Comparison of ENCODE assay signal across 8 cellular contexts in genomic region chr6:11251553-11252358, GRCh38. TPM values are rescaled to one million over a fixed set of nuclear protein-coding genes. Genes with fewer than 3 reads are reported as not detected.
DNase-seq lines count a peak whose midpoint lies in the region; TF ChIP-seq lines count a peak whose summit lies in the region.

No MANE protein-coding gene starts in this region.

- H3K9me3 ChIP-seq in breast epithelium = no peaks in the 10 kb centered on the region

- H3K4me3 ChIP-seq in breast epithelium (peak overlapping the region in 1 of 3 donors; percentile 12), skin epidermis (no peak overlapping the region)

- no peak for TF ChIP-seq POLR2A in breast epithelium (IDR thresholded peaks at IDR 0.05)

- H3K4me1 ChIP-seq in breast epithelium = peaks cover 3 to 12% of the 10 kb centered on the region in 2 donors

- H3K27me3 ChIP-seq in breast epithelium = no peaks in the 10 kb centered on the region

- DNase-seq in HK-2 (ENCODE audit: unreplicated experiment) (peak; percentile 21), breast epithelium (ENCODE audit: low spot score in 2 of 2) (peak in 1 of 2 donors; percentile 77), kidney tubule cell (ENCODE audit: low spot score) (peak; percentile 88), SKM-1 (lab: John Stamatoyannopoulos, UW; ENCODE audit: unreplicated experiment) (no peak), NCI-H2081 treated with DMSO at 0.1 percent for 48 hours (lab: John Stamatoyannopoulos, UW) (no peak), GOT3 (lab: John Stamatoyannopoulos, UW) (no peak)
- DNase-seq in activated CD4-positive, alpha-beta T cell treated with anti-CD3 and anti-CD28 coated beads, Interleukin-2, amount 50 U/mL, for 48 hours = no peak

- H3K36me3 ChIP-seq in breast epithelium = no peaks in the 10 kb centered on the region

- H3K27ac ChIP-seq in breast epithelium = peak overlapping the region; percentile 88 to 91
- peak overlapping the region in 11 of 21 experiments; percentile 41 to 72 (median 59) for H3K27ac ChIP-seq in skin epidermis

- no peak for TF ChIP-seq CTCF in breast epithelium (IDR thresholded peaks at IDR 0.05)

- intact Hi-C loops in breast epithelium (cut with DNase I; ENCODE audit: low total_unique reads) = no loop called here

RNA-seq across cellular contexts. Expression of gene NEDD9, which starts 19.3 kb away (rescaled TPM):
- total RNA-seq in breast epithelium = 100 to 1,000 TPM in 1 of 3 donors, 10 to 100 TPM in 2; 41.4 to 108 (median 79.2) TPM

Comparison
In these comparisons a context has a peak if more than half of its experiments do, and no peak if none do; other contexts are left out.
1. DNase-seq: peak in HK-2 (single experiment) and kidney tubule cell (single experiment); none in SKM-1 (single experiment), NCI-H2081 treated with DMSO at 0.1 percent for 48 hours (single experiment), activated CD4-positive, alpha-beta T cell treated with anti-CD3 and anti-CD28 coated beads, Interleukin-2, amount 50 U/mL, for 48 hours (0 of 2) and GOT3 (single experiment).